ENCODE assay signal across 16 cellular contexts in the genomic region with DNA sequence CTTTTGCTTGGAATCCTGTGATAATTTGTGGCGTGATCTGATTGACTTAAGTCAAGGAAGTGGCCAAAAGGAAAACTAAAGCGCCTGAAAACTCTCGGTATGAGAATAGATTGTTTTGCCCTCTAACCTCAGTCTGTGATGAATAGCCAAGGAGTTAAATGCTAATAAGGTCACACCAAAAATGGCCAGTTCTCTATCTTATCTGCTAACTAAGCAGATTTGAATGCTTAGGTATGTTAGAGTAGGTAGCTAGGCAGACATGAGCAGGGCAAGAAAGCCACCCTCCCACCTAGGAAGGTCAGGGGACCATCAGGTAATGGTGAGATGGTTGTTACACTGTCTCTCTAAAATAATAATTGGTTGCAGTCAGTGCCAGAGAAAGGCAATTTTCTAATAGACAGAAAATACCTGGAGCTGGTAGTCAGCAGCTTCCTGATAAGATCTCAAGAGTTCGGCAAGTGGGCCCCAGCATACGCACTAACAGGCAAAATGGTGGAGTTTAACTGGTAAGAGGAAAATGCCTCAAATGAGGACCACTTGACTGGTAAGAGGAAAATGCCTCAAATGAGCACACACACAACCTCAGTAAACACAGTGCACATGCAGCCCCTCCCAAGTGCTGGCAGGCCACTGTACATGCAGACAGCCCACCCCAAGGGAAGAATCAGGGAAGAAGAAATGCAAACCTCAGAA.
"Had no signal": no experiment of that assay in that cellular context is flagged by ENCODE, and none has a peak within 500 bp of the region (broad histone marks: within the 10 kb centered on the region; RNA-seq: fewer than 3 reads in every experiment).

No MANE protein-coding gene starts in this region.

- H3K9me3 ChIP-seq: esophagus squamous epithelium, gastroesophageal sphincter, left ventricle myocardium inferior, ovary, right atrium auricular region had no signal

- ATAC-seq: gastroesophageal sphincter, natural killer cell had no signal

- DNase-seq: cerebellar nuclear complex; esophagus squamous epithelium; foreskin fibroblast; glutamatergic neuron; left ventricle myocardium inferior; natural killer cell; nucleus accumbens; ovary; stimulated activated CD4-positive, alpha-beta T cell treated with anti-CD3 and anti-CD28 coated beads, Interleukin-2, amount 100 ng/mL, for 48 hours; stimulated activated naive CD4-positive, alpha-beta T cell treated with Interleukin-2 at 50 U/mL for 16 hours had no signal

- H3K4me2 ChIP-seq: neural progenitor cell, smooth muscle cell had no signal

- H3K4me1 Mint-ChIP-seq: natural killer cell had no signal

- H3K27me3 Mint-ChIP-seq: dendritic cell treated with granulocyte-macrophage colony-stimulating factor and Interleukin-4, amounts not matched to agents 40 ng/mL and 50 ng/mL, for 4 days had no signal

- H3K27ac ChIP-seq: esophagus squamous epithelium, gastroesophageal sphincter, left ventricle myocardium inferior, neural progenitor cell, ovary, right atrium auricular region had no signal

- H3K36me3 Mint-ChIP-seq: mesothelial cell of epicardium, natural killer cell had no signal

- H3K9ac ChIP-seq: neural progenitor cell had no signal

- H3K36me3 ChIP-seq: esophagus squamous epithelium, gastroesophageal sphincter, left ventricle myocardium inferior, neural progenitor cell, ovary, right atrium auricular region had no signal

- H2AFZ ChIP-seq: neural progenitor cell had no signal

- H3K4me3 ChIP-seq: esophagus squamous epithelium, gastroesophageal sphincter, left ventricle myocardium inferior, neural progenitor cell, ovary, right atrium auricular region, smooth muscle cell had no signal

- H3K4me3 Mint-ChIP-seq: dendritic cell treated with granulocyte-macrophage colony-stimulating factor and Interleukin-4, amounts not matched to agents 40 ng/mL and 50 ng/mL, for 4 days; mesothelial cell of epicardium; natural killer cell; neural progenitor cell had no signal

- H3K9me3 Mint-ChIP-seq: dendritic cell treated with granulocyte-macrophage colony-stimulating factor and Interleukin-4, amounts not matched to agents 40 ng/mL and 50 ng/mL, for 4 days had no signal

- H3K27ac Mint-ChIP-seq: dendritic cell treated with granulocyte-macrophage colony-stimulating factor and Interleukin-4, amounts not matched to agents 40 ng/mL and 50 ng/mL, for 4 days; mesothelial cell of epicardium; natural killer cell; neural progenitor cell had no signal

- H3K4me1 ChIP-seq: esophagus squamous epithelium, gastroesophageal sphincter, left ventricle myocardium inferior, right atrium auricular region had no signal

- H3K27me3 ChIP-seq: esophagus squamous epithelium, gastroesophageal sphincter, neural progenitor cell, ovary, right atrium auricular region had no signal
